Comparison of ENCODE assay signal across 8 cellular contexts in genomic region chr14:55051426-55052258, GRCh38. TPM values are rescaled to one million over a fixed set of nuclear protein-coding genes. Genes with fewer than 3 reads are reported as not detected.
DNase-seq lines count a peak whose midpoint lies in the region; ATAC-seq and TF ChIP-seq lines count a peak whose summit lies in the region.

TSS of gene MAPK1IP1L (plus strand) at chr14:55051647. CDS start at chr14:55061684, 10,037 bp downstream.

- H4K20me1 ChIP-seq in DOHH2 (ENCODE audit: control insufficient read depth, insufficient read depth, low read depth, low read length) (peaks cover 25% of the 10 kb centered on the region), fibroblast of lung (ENCODE audit: control insufficient read depth, extremely low read depth, insufficient read depth, low read length) (peaks cover 2% of the 10 kb centered on the region)

- H3K27ac ChIP-seq in DOHH2 (ENCODE audit: low read depth, low read length) (peak within 1 kb of the TSS; percentile 81), fibroblast of lung (ENCODE audit: insufficient read depth, low read length) (peak within 1 kb of the TSS; percentile 100)

- POLR2A ChIA-PET in naive thymus-derived CD8-positive, alpha-beta T cell (lab: Charles Lee) = interaction anchor here (0.5 to 1.8 kb wide), 10 partner anchors 8 to 562 kb away, joined by 3 to 21 read pairs (median 6); partner anchors contain the start of genes SOCS4 and WDHD1

- H3K79me2 ChIP-seq in DOHH2 (ENCODE audit: control insufficient read depth, low read length) (peaks cover 52% of the 10 kb centered on the region), fibroblast of lung (ENCODE audit: control insufficient read depth, insufficient read depth, low read length) (peaks cover 49% of the 10 kb centered on the region)

- H3K4me3 ChIP-seq in DOHH2 (ENCODE audit: low read length) (peak within 1 kb of the TSS; percentile 98), fibroblast of lung (replicated peaks in 1 of 4; ENCODE audit: control extremely low read depth in 1 of 4, insufficient read depth in 1 of 4, low read depth in 3 of 4, low read length in 4 of 4) (peak within 1 kb of the TSS; percentile 85 to 97 (median 95))

- H3K27me3 Mint-ChIP-seq in activated T-helper 1 cell treated with anti-CD3 and anti-CD28 coated beads, Interleukin-12 subunit alpha, Interleukin-12 subunit beta, Interleukin-2, Interleukin-4 antibody, amounts not matched to agents 30 ng/mL and 10 ng/mL and 1 ng/mL, durations not matched to agents 14 hours and 24 hours and 36 hours (ENCODE audit: insufficient read depth) = no peaks in the 10 kb centered on the region
- no peaks in the 10 kb centered on the region for H3K27me3 Mint-ChIP-seq in naive thymus-derived CD8-positive, alpha-beta T cell

- H3K4me1 ChIP-seq in DOHH2 (ENCODE audit: control insufficient read depth, low read length) (peaks cover 21% of the 10 kb centered on the region), fibroblast of lung (ENCODE audit: control insufficient read depth, extremely low read depth, insufficient read depth, low read length) (peaks cover 4% of the 10 kb centered on the region)

- H3K9me3 ChIP-seq in DOHH2 (ENCODE audit: control insufficient read depth, insufficient read depth, low read length) (no peaks in the 10 kb centered on the region), fibroblast of lung (ENCODE audit: control insufficient read depth, insufficient read depth, low read depth, low read length) (no peaks in the 10 kb centered on the region)

- TF ChIP-seq CTCF in DOHH2 (IDR thresholded peaks at IDR 0.05; ENCODE audit: low read depth, low read length, poor library complexity, severe bottlenecking) (peak; percentile 86), fibroblast of lung (conservative IDR thresholded peaks at IDR 0.05 in 1 of 2, IDR thresholded peaks at IDR 0.05 in 1 of 2; ENCODE audit: low read depth in 1 of 2, low read length in 2 of 2) (peak; percentile 63 to 90)

- H3K9me3 Mint-ChIP-seq in activated T-helper 1 cell treated with anti-CD3 and anti-CD28 coated beads, Interleukin-12 subunit alpha, Interleukin-12 subunit beta, Interleukin-2, Interleukin-4 antibody, amounts not matched to agents 30 ng/mL and 10 ng/mL and 1 ng/mL, durations not matched to agents 14 hours and 24 hours and 36 hours = no peaks in the 10 kb centered on the region
- no peaks in the 10 kb centered on the region for H3K9me3 Mint-ChIP-seq in naive thymus-derived CD8-positive, alpha-beta T cell

- H3F3A ChIP-seq in DOHH2 (ENCODE audit: control insufficient read depth, insufficient read depth) = peaks cover 21% of the 10 kb centered on the region

- H3K36me3 Mint-ChIP-seq in activated T-helper 1 cell treated with anti-CD3 and anti-CD28 coated beads, Interleukin-12 subunit alpha, Interleukin-12 subunit beta, Interleukin-2, Interleukin-4 antibody, amounts not matched to agents 30 ng/mL and 10 ng/mL and 1 ng/mL, durations not matched to agents 14 hours and 24 hours and 36 hours (ENCODE audit: low read depth) = peaks cover 22% of the 10 kb centered on the region
- H3K36me3 Mint-ChIP-seq in naive thymus-derived CD8-positive, alpha-beta T cell = peaks cover 0 to 23% (median 3%) of the 10 kb centered on the region in 3 donors

- peak within 1 kb of the TSS; percentile 54 for H2AFZ ChIP-seq in fibroblast of lung (ENCODE audit: low read length)

- H3K4me1 Mint-ChIP-seq in activated T-helper 1 cell treated with anti-CD3 and anti-CD28 coated beads, Interleukin-12 subunit alpha, Interleukin-12 subunit beta, Interleukin-2, Interleukin-4 antibody, amounts not matched to agents 30 ng/mL and 10 ng/mL and 1 ng/mL, durations not matched to agents 14 hours and 24 hours and 36 hours (ENCODE audit: low read depth) = peaks cover 37% of the 10 kb centered on the region
- H3K4me1 Mint-ChIP-seq in naive thymus-derived CD8-positive, alpha-beta T cell = peaks cover 22 to 49% (median 46%) of the 10 kb centered on the region in 4 donors

- H3K4me2 ChIP-seq in DOHH2 (ENCODE audit: low read length) = peak within 1 kb of the TSS; percentile 72
- H3K4me2 ChIP-seq in fibroblast of lung (ENCODE audit: extremely low read depth, insufficient read depth, low read length) = peak within 1 kb of the TSS; percentile 98

- H3K36me3 ChIP-seq in DOHH2 (ENCODE audit: control insufficient read depth, low read length) (peaks cover 46% of the 10 kb centered on the region), fibroblast of lung (ENCODE audit: control insufficient read depth, insufficient read depth, low read length) (no peaks in the 10 kb centered on the region)

- H3K4me3 Mint-ChIP-seq in activated T-helper 1 cell treated with anti-CD3 and anti-CD28 coated beads, Interleukin-12 subunit alpha, Interleukin-12 subunit beta, Interleukin-2, Interleukin-4 antibody, amounts not matched to agents 30 ng/mL and 10 ng/mL and 1 ng/mL, durations not matched to agents 14 hours and 24 hours and 36 hours = peak within 1 kb of the TSS; percentile 94
- peak within 1 kb of the TSS; percentile 84 to 94 (median 90) for H3K4me3 Mint-ChIP-seq in naive thymus-derived CD8-positive, alpha-beta T cell

- ATAC-seq in GM21825 (IDR thresholded peaks at IDR 0.05; ENCODE audit: unreplicated experiment) = peak; percentile 91
- peak; percentile 88 to 93 for ATAC-seq in naive thymus-derived CD8-positive, alpha-beta T cell

- intact Hi-C loops in activated T-helper 1 cell treated with anti-CD3 and anti-CD28 coated beads, Interleukin-12 subunit alpha, Interleukin-12 subunit beta, Interleukin-2, Interleukin-4 antibody, amounts not matched to agents 30 ng/mL and 10 ng/mL and 1 ng/mL, durations not matched to agents 14 hours and 24 hours and 36 hours (cut with micrococcal nuclease) = loop anchor here (1.0 to 10.0 kb wide), 8 partner anchors 24 to 542 kb away; partner anchors contain the start of genes CGRRF1, DLGAP5, FBXO34 and GCH1

- peak within 1 kb of the TSS; percentile 100 for H3K9ac ChIP-seq in fibroblast of lung (ENCODE audit: insufficient read depth, low read length)

- no peaks in the 10 kb centered on the region for H3K9me2 ChIP-seq in DOHH2 (replicated peaks; ENCODE audit: control insufficient read depth, low read length)

- H3K27ac Mint-ChIP-seq in activated T-helper 1 cell treated with anti-CD3 and anti-CD28 coated beads, Interleukin-12 subunit alpha, Interleukin-12 subunit beta, Interleukin-2, Interleukin-4 antibody, amounts not matched to agents 30 ng/mL and 10 ng/mL and 1 ng/mL, durations not matched to agents 14 hours and 24 hours and 36 hours = peak within 1 kb of the TSS; percentile 95
- H3K27ac Mint-ChIP-seq in naive thymus-derived CD8-positive, alpha-beta T cell = peak within 1 kb of the TSS; percentile 90 to 99 (median 98)

- H3K27me3 ChIP-seq in DOHH2 (ENCODE audit: control insufficient read depth, low read length) (no peaks in the 10 kb centered on the region), fibroblast of lung (ENCODE audit: control insufficient read depth, insufficient read depth, low read length) (no peaks in the 10 kb centered on the region)

- peak; percentile 83 to 88 for DNase-seq in Kasumi-1 (lab: John Stamatoyannopoulos, UW)
- peak; percentile 91 for DNase-seq in RKO (ENCODE audit: low spot score)
- peak; percentile 90 for DNase-seq in activated T-helper 1 cell treated with anti-CD3 and anti-CD28 coated beads, Interleukin-12 subunit alpha, Interleukin-12 subunit beta, Interleukin-2, Interleukin-4 antibody, amounts not matched to agents 30 ng/mL and 10 ng/mL and 1 ng/mL, durations not matched to agents 14 hours and 24 hours and 36 hours (ENCODE audit: low spot score)
- DNase-seq in fibroblast of lung (ENCODE audit: low read depth in 2 of 2) = peak; percentile 89 to 91
- DNase-seq in naive thymus-derived CD8-positive, alpha-beta T cell = peak; percentile 82 to 94 (median 92)
- peak; percentile 82 to 93 (median 88) for DNase-seq in stimulated activated naive CD4-positive, alpha-beta T cell (lab: John Stamatoyannopoulos, UW)

RNA-seq across cellular contexts. Expression of gene MAPK1IP1L, which starts in this region (rescaled TPM):
- 139 and 141 TPM in 2 replicates for total RNA-seq in activated T-helper 1 cell treated with anti-CD3 and anti-CD28 coated beads, Interleukin-12 subunit alpha, Interleukin-12 subunit beta, Interleukin-2, Interleukin-4 antibody, amounts not matched to agents 30 ng/mL and 10 ng/mL and 1 ng/mL, durations not matched to agents 14 hours and 24 hours and 36 hours
- 14.1 and 16.5 TPM in 2 replicates for total RNA-seq in fibroblast of lung
- polyA plus RNA-seq in fibroblast of lung = 82.3 and 103 TPM in 2 replicates
- 54.5 and 66.4 TPM in 2 replicates for polyA plus RNA-seq in fibroblast of lung (2012)
- polyA minus RNA-seq in fibroblast of lung (ENCODE audit: low replicate concordance) = 515 and 704 TPM in 2 replicates
- total RNA-seq in naive thymus-derived CD8-positive, alpha-beta T cell = 10 to 100 TPM; 73.6 to 75.4 TPM
- polyA plus RNA-seq in naive thymus-derived CD8-positive, alpha-beta T cell = 10 to 100 TPM; 59.4 to 75.4 (median 65.7) TPM

Comparison
In these comparisons a context has a peak if more than half of its experiments do, and no peak if none do; other contexts are left out.
1. Peak in every context shown above with its lines: DNase-seq, ATAC-seq, H3K4me3 ChIP-seq and H3K27ac ChIP-seq.